In the genomic region with DNA sequence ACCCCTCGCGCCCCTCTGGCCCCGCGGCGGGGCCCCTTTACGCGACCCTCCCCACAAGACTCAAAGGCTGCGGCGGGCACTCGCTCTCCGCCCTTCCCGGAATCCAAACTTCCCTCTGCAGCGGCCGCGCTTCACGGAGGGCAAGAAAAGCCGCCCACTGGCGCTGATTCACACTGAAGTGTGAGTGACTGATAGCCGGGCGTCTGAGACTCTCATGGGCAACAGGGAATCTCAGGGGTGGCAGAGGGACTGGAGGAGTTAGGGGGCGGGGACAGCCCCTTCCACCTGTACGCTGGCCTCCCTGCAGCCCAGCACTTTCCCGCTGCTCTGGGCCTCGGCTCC, we compare ENCODE assay signal across 8 cellular contexts. TPM values are rescaled to one million over a fixed set of nuclear protein-coding genes. Genes with fewer than 3 reads are reported as not detected.
DNase-seq lines count a peak whose midpoint lies in the region; ATAC-seq and TF ChIP-seq lines count a peak whose summit lies in the region.

No MANE protein-coding gene starts in this region.

- peak overlapping the region; percentile 79 for H3K4me3 Mint-ChIP-seq in activated CD8-positive, alpha-beta T cell treated with anti-CD3 and anti-CD28 coated beads, Interleukin-2, amount 10 ng/mL, durations not matched to agents 7 days and 5 days

- peaks cover 47% of the 10 kb centered on the region for H3K79me2 ChIP-seq in ACC112 (ENCODE audit: control insufficient read depth, insufficient read depth, low read length, unreplicated experiment)
- H3K79me2 ChIP-seq in osteoblast (ENCODE audit: insufficient read depth, low read length), result peaks cover 47% of the 10 kb centered on the region

- H3K36me3 ChIP-seq in ACC112 (ENCODE audit: insufficient read depth, low read length) (no peaks in the 10 kb centered on the region), HUES48 (ENCODE audit: control insufficient read depth, insufficient read depth, low read length) (no peaks in the 10 kb centered on the region), osteoblast (ENCODE audit: insufficient read depth, low read length) (peaks cover 5% of the 10 kb centered on the region)

- no peak for ATAC-seq in activated CD8-positive, alpha-beta T cell treated with anti-CD3 and anti-CD28 coated beads, Interleukin-2, amount 10 ng/mL, durations not matched to agents 7 days and 5 days
- ATAC-seq in HG02610 (IDR thresholded peaks at IDR 0.05; ENCODE audit: unreplicated experiment) (no peak), HG03469 (IDR thresholded peaks at IDR 0.05; ENCODE audit: unreplicated experiment) (no peak)

- H3K27me3 Mint-ChIP-seq in activated CD8-positive, alpha-beta T cell treated with anti-CD3 and anti-CD28 coated beads, Interleukin-2, amount 10 ng/mL, durations not matched to agents 7 days and 5 days (ENCODE audit: low read depth), result no peaks in the 10 kb centered on the region

- H3K27me3 ChIP-seq in ACC112 (ENCODE audit: insufficient read depth, low read length), result no peaks in the 10 kb centered on the region
- peaks cover 17% of the 10 kb centered on the region; the same call in 1 of the 2 replicates for H3K27me3 ChIP-seq in HUES48 (ENCODE audit: control insufficient read depth, insufficient read depth, low read length)
- H3K27me3 ChIP-seq in osteoblast (ENCODE audit: insufficient read depth, low read length), result no peaks in the 10 kb centered on the region

- no peaks in the 10 kb centered on the region for H4K20me1 ChIP-seq in osteoblast (ENCODE audit: insufficient read depth, low read length)

- H3K9me3 Mint-ChIP-seq in activated CD8-positive, alpha-beta T cell treated with anti-CD3 and anti-CD28 coated beads, Interleukin-2, amount 10 ng/mL, durations not matched to agents 7 days and 5 days (ENCODE audit: insufficient read depth), result no peaks in the 10 kb centered on the region

- POLR2A ChIA-PET in activated CD8-positive, alpha-beta T cell treated with anti-CD3 and anti-CD28 coated beads, Interleukin-2, amount 10 ng/mL, durations not matched to agents 7 days and 5 days (lab: Charles Lee), result no interaction called here

- H3K9me3 ChIP-seq in HUES48 (ENCODE audit: control insufficient read depth, insufficient read depth, low read length) (no peaks in the 10 kb centered on the region), osteoblast (ENCODE audit: low read depth, low read length) (no peaks in the 10 kb centered on the region)

- H2AFZ ChIP-seq in ACC112 (ENCODE audit: low read length, unreplicated experiment), result no peak overlapping the region
- H2AFZ ChIP-seq in osteoblast (ENCODE audit: low read length), result peak overlapping the region; percentile 67

- H3K27ac ChIP-seq in ACC112 (ENCODE audit: low read depth, low read length) (peak overlapping the region; percentile 89), HUES48 (ENCODE audit: low read depth, low read length) (no peak overlapping the region), osteoblast (ENCODE audit: low read depth, low read length) (peak overlapping the region; percentile 82)

- no peak overlapping the region for H3K9ac ChIP-seq in HUES48 (ENCODE audit: low read depth, low read length)

- H3K4me3 ChIP-seq in ACC112 (ENCODE audit: low read depth, low read length) (peak overlapping the region; percentile 80), HUES48 (ENCODE audit: low read depth, low read length) (peak overlapping the region; percentile 55), fibroblast of pulmonary artery (replicated peaks; ENCODE audit: low read depth, low read length) (peak overlapping the region; percentile 65), osteoblast (ENCODE audit: insufficient read depth, low read length) (peak overlapping the region; percentile 75)

- DNase-seq in activated CD8-positive, alpha-beta T cell treated with anti-CD3 and anti-CD28 coated beads, Interleukin-2, amount 10 ng/mL, durations not matched to agents 7 days and 5 days, result no peak
- DNase-seq in fibroblast of pulmonary artery (ENCODE audit: low read depth) (peak; percentile 50), osteoblast (ENCODE audit: insufficient read length, low spot score, missing footprints) (peak; percentile 97), KBM-7 (no peak)

- H3K27ac Mint-ChIP-seq in activated CD8-positive, alpha-beta T cell treated with anti-CD3 and anti-CD28 coated beads, Interleukin-2, amount 10 ng/mL, durations not matched to agents 7 days and 5 days, result peak overlapping the region; percentile 52

- peaks cover 39% of the 10 kb centered on the region for H3K4me1 Mint-ChIP-seq in activated CD8-positive, alpha-beta T cell treated with anti-CD3 and anti-CD28 coated beads, Interleukin-2, amount 10 ng/mL, durations not matched to agents 7 days and 5 days (ENCODE audit: low read depth)

- in situ Hi-C loops in KBM-7 (cut with MboI; ENCODE audit: low pct_unique_long_range_greater_than_20kb, low sequenced_read_pairs), result no loop called here

- H3K36me3 Mint-ChIP-seq in activated CD8-positive, alpha-beta T cell treated with anti-CD3 and anti-CD28 coated beads, Interleukin-2, amount 10 ng/mL, durations not matched to agents 7 days and 5 days (ENCODE audit: low read depth), result no peaks in the 10 kb centered on the region

- H3K4me2 ChIP-seq in osteoblast (ENCODE audit: insufficient read depth, low read length), result peak overlapping the region; percentile 78

- CTCF ChIA-PET in activated CD8-positive, alpha-beta T cell treated with anti-CD3 and anti-CD28 coated beads, Interleukin-2, amount 10 ng/mL, durations not matched to agents 7 days and 5 days (lab: Charles Lee), result no interaction called here

- H3K4me1 ChIP-seq in ACC112 (ENCODE audit: control insufficient read depth, insufficient read depth, low read length, unreplicated experiment) (peaks cover 56% of the 10 kb centered on the region), HUES48 (ENCODE audit: control insufficient read depth, insufficient read depth, low read length) (0 out of 2 replicates have a peak, but pooled peaks cover 3% of the 10 kb centered on the region), osteoblast (ENCODE audit: insufficient read depth, low read length) (peaks cover 33% of the 10 kb centered on the region)

- no peak for TF ChIP-seq CTCF in fibroblast of pulmonary artery (IDR thresholded peaks at IDR 0.05; ENCODE audit: low read length, missing control alignments)
- TF ChIP-seq CTCF in osteoblast (IDR thresholded peaks at IDR 0.05; ENCODE audit: extremely low read depth, low read depth, low read length), result no peak

RNA-seq across cellular contexts. Expression of gene SH3BP2, which starts 0.7 kb away (rescaled TPM):
- total RNA-seq in activated CD8-positive, alpha-beta T cell treated with anti-CD3 and anti-CD28 coated beads, Interleukin-2, amount 10 ng/mL, durations not matched to agents 7 days and 5 days, result 10 to 100 TPM; 88.2 to 93.0 TPM
- 26.4 and 28.0 TPM in 2 replicates for total RNA-seq in osteoblast

RNA-seq across cellular contexts. Expression of gene TNIP2, which starts 37.4 kb away (rescaled TPM):
- total RNA-seq in activated CD8-positive, alpha-beta T cell treated with anti-CD3 and anti-CD28 coated beads, Interleukin-2, amount 10 ng/mL, durations not matched to agents 7 days and 5 days, result 10 to 100 TPM; 42.3 to 44.3 TPM
- 37.7 and 44.9 TPM in 2 replicates for total RNA-seq in osteoblast

RNA-seq across cellular contexts. Expression of gene ADD1, which starts 50.1 kb away (rescaled TPM):
- 100 to 1,000 TPM; 252 to 255 TPM for total RNA-seq in activated CD8-positive, alpha-beta T cell treated with anti-CD3 and anti-CD28 coated beads, Interleukin-2, amount 10 ng/mL, durations not matched to agents 7 days and 5 days
- 200 and 204 TPM in 2 replicates for total RNA-seq in osteoblast

Comparison
In these comparisons a context has a peak if more than half of its experiments do, and no peak if none do; other contexts are left out.
1. DNase-seq: peak in fibroblast of pulmonary artery (single experiment) and osteoblast (single experiment); none in activated CD8-positive, alpha-beta T cell treated with anti-CD3 and anti-CD28 coated beads, Interleukin-2, amount 10 ng/mL, durations not matched to agents 7 days and 5 days (single experiment) and KBM-7 (single experiment).
2. Peak in every context shown above with its lines, with median percentiles within 50 percentile points of each other: H3K4me3 ChIP-seq.